8 cellular contexts compared by ENCODE assay signal in genomic region chr2:44955593-44956449, GRCh38. TPM values are rescaled to one million over a fixed set of nuclear protein-coding genes. Genes with fewer than 3 reads are reported as not detected.
DNase-seq lines count a peak whose midpoint lies in the region; ATAC-seq and TF ChIP-seq lines count a peak whose summit lies in the region.

No MANE protein-coding gene starts in this region.

- peak overlapping the region; percentile 75 for H3K4me2 ChIP-seq in fibroblast of lung (ENCODE audit: extremely low read depth, insufficient read depth, low read length)

- H3K36me3 ChIP-seq in HUES64 (ENCODE audit: insufficient read depth, low read length) = no peaks in the 10 kb centered on the region
- H3K36me3 ChIP-seq in Peyer's patch = no peaks in the 10 kb centered on the region
- no peaks in the 10 kb centered on the region for H3K36me3 ChIP-seq in fibroblast of lung (ENCODE audit: control insufficient read depth, insufficient read depth, low read length)

- H3K4me1 ChIP-seq in HUES64 (ENCODE audit: insufficient read depth, low read length) (peaks cover 29% of the 10 kb centered on the region), Peyer's patch (peaks cover 0 to 36% (median 15%) of the 10 kb centered on the region in 4 donors), fibroblast of lung (ENCODE audit: control insufficient read depth, extremely low read depth, insufficient read depth, low read length) (peaks cover 18% of the 10 kb centered on the region)

- H3K9me3 ChIP-seq in HUES64 (ENCODE audit: insufficient read depth, low read depth, low read length) = no peaks in the 10 kb centered on the region
- no peaks in the 10 kb centered on the region for H3K9me3 ChIP-seq in Peyer's patch
- H3K9me3 ChIP-seq in fibroblast of lung (ENCODE audit: control insufficient read depth, insufficient read depth, low read depth, low read length) = no peaks in the 10 kb centered on the region

- H2AFZ ChIP-seq in fibroblast of lung (ENCODE audit: low read length) = no peak overlapping the region

- no peaks in the 10 kb centered on the region for H3K36me3 Mint-ChIP-seq in activated T-cell treated with anti-CD3 and anti-CD28 coated beads, Interleukin-2, amount 50 U/mL, for 72 hours (ENCODE audit: insufficient read depth in 2 of 2)
- H3K36me3 Mint-ChIP-seq in neural crest cell (ENCODE audit: low read depth) = no peaks in the 10 kb centered on the region

- peak overlapping the region; percentile 74 to 77 for H3K4me3 Mint-ChIP-seq in activated T-cell treated with anti-CD3 and anti-CD28 coated beads, Interleukin-2, amount 50 U/mL, for 72 hours
- H3K4me3 Mint-ChIP-seq in neural crest cell = peak overlapping the region; percentile 64
- H3K4me3 Mint-ChIP-seq in stimulated activated naive CD8-positive, alpha-beta T cell treated with anti-CD3 and anti-CD28 coated beads, Interleukin-15, amount 100 ng/mL, for 72 hours = peak overlapping the region; percentile 66 to 74

- H3K27me3 ChIP-seq in HUES64 (ENCODE audit: insufficient read depth, low read length) (peaks cover 75% of the 10 kb centered on the region), Peyer's patch (peaks cover 0 to 44% of the 10 kb centered on the region in 2 donors), fibroblast of lung (ENCODE audit: control insufficient read depth, insufficient read depth, low read length) (peaks cover 35% of the 10 kb centered on the region)

- H3K27ac Mint-ChIP-seq in activated T-cell treated with anti-CD3 and anti-CD28 coated beads, Interleukin-2, amount 50 U/mL, for 72 hours = no peak overlapping the region
- H3K27ac Mint-ChIP-seq in neural crest cell (ENCODE audit: unreplicated experiment) = no peak overlapping the region
- no peak overlapping the region for H3K27ac Mint-ChIP-seq in stimulated activated naive CD8-positive, alpha-beta T cell treated with anti-CD3 and anti-CD28 coated beads, Interleukin-15, amount 100 ng/mL, for 72 hours

- no peaks in the 10 kb centered on the region for H3K9me3 Mint-ChIP-seq in activated T-cell treated with anti-CD3 and anti-CD28 coated beads, Interleukin-2, amount 50 U/mL, for 72 hours
- no peaks in the 10 kb centered on the region for H3K9me3 Mint-ChIP-seq in neural crest cell
- H3K9me3 Mint-ChIP-seq in stimulated activated naive CD8-positive, alpha-beta T cell treated with anti-CD3 and anti-CD28 coated beads, Interleukin-15, amount 100 ng/mL, for 72 hours = no peaks in the 10 kb centered on the region

- ATAC-seq in GM18868 (IDR thresholded peaks at IDR 0.05; ENCODE audit: unreplicated experiment) = peak; percentile 66
- peak; percentile 79 to 80 for ATAC-seq in activated T-cell treated with anti-CD3 and anti-CD28 coated beads, Interleukin-2, amount 50 U/mL, for 72 hours (replicated peaks in 1 of 2)
- peak; percentile 82 for ATAC-seq in stimulated activated naive CD8-positive, alpha-beta T cell treated with anti-CD3 and anti-CD28 coated beads, Interleukin-15, amount 100 ng/mL, for 72 hours

- H3K27ac ChIP-seq in HUES64 (ENCODE audit: low read depth, low read length) = no peak overlapping the region
- H3K27ac ChIP-seq in Peyer's patch = no peak overlapping the region
- H3K27ac ChIP-seq in fibroblast of lung (ENCODE audit: insufficient read depth, low read length) = no peak overlapping the region

- H3K9ac ChIP-seq in HUES64 (ENCODE audit: low read depth, low read length) (no peak overlapping the region), fibroblast of lung (ENCODE audit: insufficient read depth, low read length) (no peak overlapping the region)

- peak; percentile 48 to 86 (median 82) for TF ChIP-seq CTCF in Peyer's patch (IDR thresholded peaks at IDR 0.05)
- TF ChIP-seq CTCF in fibroblast of lung (conservative IDR thresholded peaks at IDR 0.05 in 1 of 2, IDR thresholded peaks at IDR 0.05 in 1 of 2; ENCODE audit: low read depth in 1 of 2, low read length in 2 of 2) = peak; percentile 76 to 82
- peak; percentile 90 for TF ChIP-seq CTCF in neural crest cell (conservative IDR thresholded peaks at IDR 0.05)

- peaks cover 69% of the 10 kb centered on the region for H3K27me3 Mint-ChIP-seq in activated T-cell treated with anti-CD3 and anti-CD28 coated beads, Interleukin-2, amount 50 U/mL, for 72 hours (ENCODE audit: low read depth)
- peaks cover 90% of the 10 kb centered on the region for H3K27me3 Mint-ChIP-seq in neural crest cell (ENCODE audit: low read depth)
- H3K27me3 Mint-ChIP-seq in stimulated activated naive CD8-positive, alpha-beta T cell treated with anti-CD3 and anti-CD28 coated beads, Interleukin-15, amount 100 ng/mL, for 72 hours = peaks cover 95% of the 10 kb centered on the region

- WGBS in HUES64 = 12% methylated on average over 39 of the region's 39 CpGs

- no peaks in the 10 kb centered on the region for H3K79me2 ChIP-seq in fibroblast of lung (ENCODE audit: control insufficient read depth, insufficient read depth, low read length)

- no peak for TF ChIP-seq POLR2A in Peyer's patch (IDR thresholded peaks at IDR 0.05)

- H4K20me1 ChIP-seq in fibroblast of lung (ENCODE audit: control insufficient read depth, extremely low read depth, insufficient read depth, low read length) = no peaks in the 10 kb centered on the region

- peaks cover 25% of the 10 kb centered on the region for H3K4me1 Mint-ChIP-seq in activated T-cell treated with anti-CD3 and anti-CD28 coated beads, Interleukin-2, amount 50 U/mL, for 72 hours (ENCODE audit: low read depth)
- peaks cover 22% of the 10 kb centered on the region for H3K4me1 Mint-ChIP-seq in neural crest cell
- peaks cover 35% of the 10 kb centered on the region for H3K4me1 Mint-ChIP-seq in stimulated activated naive CD8-positive, alpha-beta T cell treated with anti-CD3 and anti-CD28 coated beads, Interleukin-15, amount 100 ng/mL, for 72 hours

- H3K4me3 ChIP-seq in HUES64 (ENCODE audit: low read length) = peak overlapping the region; percentile 48
- peak overlapping the region in 3 of 4 donors; percentile 6 to 26 (median 22) for H3K4me3 ChIP-seq in Peyer's patch
- peak overlapping the region; percentile 5 to 41 (median 20) for H3K4me3 ChIP-seq in fibroblast of lung (replicated peaks in 1 of 4; ENCODE audit: control extremely low read depth in 1 of 4, insufficient read depth in 1 of 4, low read depth in 3 of 4, low read length in 4 of 4)

- DNase-seq in AG08395 (ENCODE audit: low spot score) = peak; percentile 77
- peak; percentile 38 to 87 (median 85) for DNase-seq in Peyer's patch
- peak; percentile 86 for DNase-seq in activated T-cell treated with anti-CD3 and anti-CD28 coated beads, Interleukin-2, amount 50 U/mL, for 72 hours
- DNase-seq in fibroblast of lung (ENCODE audit: low read depth in 2 of 2) = peak in 1 of 2 donors; percentile 67
- DNase-seq in neural crest cell (ENCODE audit: low read depth, low spot score) = peak; percentile 94
- DNase-seq in stimulated activated naive CD8-positive, alpha-beta T cell treated with anti-CD3 and anti-CD28 coated beads, Interleukin-15, amount 100 ng/mL, for 72 hours = peak; percentile 82 to 84

RNA-seq across cellular contexts. Expression of gene SIX3, which starts 14.3 kb away (rescaled TPM):
- 0.25 TPM for polyA plus RNA-seq in HUES64 (2013, experiment 1 of 2)
- not detected for polyA plus RNA-seq in HUES64 (2013, experiment 2 of 2)
- not detected for total RNA-seq in Peyer's patch
- total RNA-seq in activated T-cell treated with anti-CD3 and anti-CD28 coated beads, Interleukin-2, amount 50 U/mL, for 72 hours = not detected
- total RNA-seq in fibroblast of lung = not detected in 2 replicates
- not detected in 2 replicates for polyA plus RNA-seq in fibroblast of lung
- not detected in 2 replicates for polyA plus RNA-seq in fibroblast of lung (2012)
- 0.11 TPM in 1 of 2 replicates, not detected in the other for polyA minus RNA-seq in fibroblast of lung (ENCODE audit: low replicate concordance)
- total RNA-seq in neural crest cell = not detected in 2 replicates

RNA-seq across cellular contexts. Expression of gene SIX2, which starts 53.4 kb away (rescaled TPM):
- polyA plus RNA-seq in HUES64 (2013, experiment 1 of 2) = 0.25 TPM
- polyA plus RNA-seq in HUES64 (2013, experiment 2 of 2) = 0.32 TPM
- total RNA-seq in Peyer's patch (not detected), fibroblast of lung (under 0.01 TPM in 1 of 2 replicates, not detected in the other), neural crest cell (0.14 TPM in 1 of 2 replicates, not detected in the other)
- under 1 TPM in 1 of 2 donors, not detected in 1; 0.12 TPM for total RNA-seq in activated T-cell treated with anti-CD3 and anti-CD28 coated beads, Interleukin-2, amount 50 U/mL, for 72 hours
- 0.03 TPM in 1 of 2 replicates, not detected in the other for polyA plus RNA-seq in fibroblast of lung
- not detected in 2 replicates for polyA plus RNA-seq in fibroblast of lung (2012)
- not detected in 2 replicates for polyA minus RNA-seq in fibroblast of lung (ENCODE audit: low replicate concordance)
